In genomic region chr6:134630468-134631180, GRCh38 we compare ENCODE assay signal across 15 cellular contexts.
DNase-seq lines count a peak whose midpoint lies in the region; ATAC-seq, FAIRE-seq and TF ChIP-seq lines count a peak whose summit lies in the region.
"Had no signal": no experiment of that assay in that cellular context is flagged by ENCODE, and none has a peak within 500 bp of the region (broad histone marks: within the 10 kb centered on the region; RNA-seq: fewer than 3 reads in every experiment).

No MANE protein-coding gene starts in this region.

- peak; percentile 18 to 73 (median 68) for ATAC-seq in heart left ventricle
- ATAC-seq: activated CD4-positive, alpha-beta T cell treated with anti-CD3 and anti-CD28 coated beads for 36 hours had no signal

- peaks cover 4% of the 10 kb centered on the region for H3K4me1 Mint-ChIP-seq in progenitor cell of endocrine pancreas (ENCODE audit: low read depth)

- no peaks in the 10 kb centered on the region for H3K36me3 ChIP-seq in heart left ventricle
- H3K36me3 ChIP-seq: tibial nerve had no signal

- no peak overlapping the region for H3K27ac ChIP-seq in heart left ventricle

- H3K27me3 ChIP-seq in heart left ventricle: no peaks in the 10 kb centered on the region
- H3K27me3 ChIP-seq: tibial nerve had no signal

- intact Hi-C loops in heart left ventricle (cut with DNase I) (loop anchor here in 1 of 10 donors (10.0 kb wide), 1 partner anchor 116 kb away; no protein-coding TSS in a partner anchor), cardiac septum (cut with DNase I) (loop anchor here (10.0 kb wide), 1 partner anchor 186 kb away; no protein-coding TSS in a partner anchor)

- DNase-seq in heart left ventricle: no peak
- DNase-seq in cardiac septum (ENCODE audit: low spot score): no peak
- peak; percentile 83 for DNase-seq in SKM-1 treated with dmso at 0.1 percent for 144 hours (lab: John Stamatoyannopoulos, UW; ENCODE audit: unreplicated experiment)
- DNase-seq in left kidney (ENCODE audit: low read depth, low spot score): peak; percentile 29
- no peak for DNase-seq in urothelium cell line (ENCODE audit: low spot score)
- no peak for DNase-seq in NCI-H748 (lab: John Stamatoyannopoulos, UW; ENCODE audit: unreplicated experiment)
- DNase-seq in progenitor cell of endocrine pancreas (ENCODE audit: low spot score, unreplicated experiment): no peak
- no peak for DNase-seq in GM19238 (ENCODE audit: insufficient read length, low spot score)
- DNase-seq: activated CD4-positive, alpha-beta T cell treated with anti-CD3 and anti-CD28 coated beads for 36 hours; activated gamma-delta T cell treated with Interleukin-2 at 50 U/mL for 16 hours; NCI-H1105 treated with DMSO at 0.1 percent for 48 hours; stimulated activated CD4-positive, alpha-beta T cell treated with anti-CD3 and anti-CD28 coated beads, Interleukin-2, amount 100 ng/mL, for 48 hours had no signal

- FAIRE-seq in urothelium cell line (lab: Jason Lieb, UNC): peak; percentile 59
- FAIRE-seq: G401.6 had no signal

- H3K27ac Mint-ChIP-seq in progenitor cell of endocrine pancreas: no peak overlapping the region
- H3K27ac Mint-ChIP-seq: activated CD4-positive, alpha-beta T cell treated with anti-CD3 and anti-CD28 coated beads for 36 hours; natural killer cell treated with Interleukin-12 subunit alpha and Interleukin-12 subunit beta and Interleukin-15 and Interleukin-18, amount 100 ng/mL, for 72 hours had no signal

- TF ChIP-seq CTCF in heart left ventricle (IDR thresholded peaks at IDR 0.05) (no peak), progenitor cell of endocrine pancreas (IDR thresholded peaks at IDR 0.05; ENCODE audit: unreplicated experiment) (no peak)

- no peaks in the 10 kb centered on the region for H3K36me3 Mint-ChIP-seq in progenitor cell of endocrine pancreas (ENCODE audit: insufficient read depth)
- H3K36me3 Mint-ChIP-seq: natural killer cell treated with Interleukin-12 subunit alpha and Interleukin-12 subunit beta and Interleukin-15 and Interleukin-18, amount 100 ng/mL, for 72 hours had no signal

- no peaks in the 10 kb centered on the region for H3K27me3 Mint-ChIP-seq in progenitor cell of endocrine pancreas

- no peak for TF ChIP-seq POLR2A in heart left ventricle (IDR thresholded peaks at IDR 0.05)

- H3K9me3 Mint-ChIP-seq in progenitor cell of endocrine pancreas (ENCODE audit: low read depth): no peaks in the 10 kb centered on the region
- H3K9me3 Mint-ChIP-seq: natural killer cell treated with Interleukin-12 subunit alpha and Interleukin-12 subunit beta and Interleukin-15 and Interleukin-18, amount 100 ng/mL, for 72 hours had no signal

- 66 to 75% (median 74%) methylated on average over 11 of the region's 11 CpGs for WGBS in heart left ventricle, 4 donors

- H3K4me3 Mint-ChIP-seq in progenitor cell of endocrine pancreas (ENCODE audit: low read depth): no peak overlapping the region
- H3K4me3 Mint-ChIP-seq: activated CD4-positive, alpha-beta T cell treated with anti-CD3 and anti-CD28 coated beads for 36 hours; natural killer cell treated with Interleukin-12 subunit alpha and Interleukin-12 subunit beta and Interleukin-15 and Interleukin-18, amount 100 ng/mL, for 72 hours had no signal

- no peak overlapping the region for H3K4me3 ChIP-seq in heart left ventricle
- H3K4me3 ChIP-seq: tibial nerve had no signal

- H3K4me1 ChIP-seq in heart left ventricle: peaks cover 0 to 9% (median 0%) of the 10 kb centered on the region in 12 donors

- H3K9me3 ChIP-seq in heart left ventricle: no peaks in the 10 kb centered on the region
- H3K9me3 ChIP-seq: tibial nerve had no signal

Comparison
In these comparisons a context has a peak if more than half of its experiments do, and no peak if none do; other contexts are left out.
1. DNase-seq: peak in SKM-1 treated with dmso at 0.1 percent for 144 hours (single experiment) and left kidney (single experiment); none in heart left ventricle (0 of 5), cardiac septum (single experiment), urothelium cell line (single experiment), NCI-H748 (single experiment), progenitor cell of endocrine pancreas (single experiment) and GM19238 (single experiment).